Comparison of ENCODE assay signal across 8 cellular contexts in genomic region chr7:92179393-92179924, GRCh38. TPM values are rescaled to one million over a fixed set of nuclear protein-coding genes. Genes with fewer than 3 reads are reported as not detected.
A peak's percentile ranks its signal among the peaks of the same experiment; 100 is the strongest.
DNase-seq lines count a peak whose midpoint lies in the region; ATAC-seq and TF ChIP-seq lines count a peak whose summit lies in the region.

No MANE protein-coding gene starts in this region.

- no peak for ATAC-seq in activated naive CD8-positive, alpha-beta T cell treated with anti-CD3 and anti-CD28 coated beads, Interleukin-2, amount 50 U/mL, for 24 hours
- ATAC-seq in HG03520 (IDR thresholded peaks at IDR 0.05; ENCODE audit: unreplicated experiment) = no peak

- H3K36me3 Mint-ChIP-seq in activated naive CD8-positive, alpha-beta T cell treated with anti-CD3 and anti-CD28 coated beads, Interleukin-2, amount 50 U/mL, for 24 hours (ENCODE audit: low read depth) = no peaks in the 10 kb centered on the region

- H3K27me3 ChIP-seq in BJ (ENCODE audit: control insufficient read depth, insufficient read depth, low read length) = no peaks in the 10 kb centered on the region
- no peaks in the 10 kb centered on the region for H3K27me3 ChIP-seq in hepatocyte

- no peak for TF ChIP-seq CTCF in BJ (IDR thresholded peaks at IDR 0.05; ENCODE audit: insufficient read depth, low read depth, low read length)
- no peak for TF ChIP-seq CTCF in HFF-Myc (IDR thresholded peaks at IDR 0.05; ENCODE audit: low read depth, low read length, missing control alignments)
- no peak for TF ChIP-seq CTCF in hepatocyte (IDR thresholded peaks at IDR 0.05; ENCODE audit: poor library complexity)
- no peak for TF ChIP-seq CTCF in retinal pigment epithelial cell (conservative IDR thresholded peaks at IDR 0.05; ENCODE audit: low read depth, low read length)

- WGBS in hepatocyte (ENCODE audit: low lambda C conversion rate, missing lambda C conversion rate) = 73% methylated on average over 20 of the region's 20 CpGs

- H3K4me3 Mint-ChIP-seq in activated naive CD8-positive, alpha-beta T cell treated with anti-CD3 and anti-CD28 coated beads, Interleukin-2, amount 50 U/mL, for 24 hours = peak overlapping the region; percentile 69

- DNase-seq in BJ (ENCODE audit: low read depth) (no peak), HFF-Myc (ENCODE audit: extremely low read depth, low read depth) (no peak), hepatocyte (ENCODE audit: low spot score) (no peak), retinal pigment epithelial cell (ENCODE audit: low read depth) (no peak), epidermal melanocyte (ENCODE audit: insufficient read length, low spot score) (no peak), NCI-H748 treated with DMSO at 0.1 percent for 48 hours (lab: John Stamatoyannopoulos, UW) (no peak)
- DNase-seq in activated naive CD8-positive, alpha-beta T cell treated with anti-CD3 and anti-CD28 coated beads, Interleukin-2, amount 50 U/mL, for 24 hours = no peak

- H3K9me3 ChIP-seq in hepatocyte (ENCODE audit: low read depth) = no peaks in the 10 kb centered on the region

- no peaks in the 10 kb centered on the region for H3K36me3 ChIP-seq in BJ (ENCODE audit: control insufficient read depth, insufficient read depth, low read length)
- H3K36me3 ChIP-seq in hepatocyte (replicated peaks; ENCODE audit: insufficient read depth, low read depth) = no peaks in the 10 kb centered on the region

- H3K9me2 ChIP-seq in hepatocyte (replicated peaks; ENCODE audit: insufficient read depth) = no peaks in the 10 kb centered on the region

- POLR2A ChIA-PET in BJ (lab: Charles Lee) = no interaction called here

- no peak overlapping the region for H3K27ac Mint-ChIP-seq in activated naive CD8-positive, alpha-beta T cell treated with anti-CD3 and anti-CD28 coated beads, Interleukin-2, amount 50 U/mL, for 24 hours

- H3K9me3 Mint-ChIP-seq in activated naive CD8-positive, alpha-beta T cell treated with anti-CD3 and anti-CD28 coated beads, Interleukin-2, amount 50 U/mL, for 24 hours = no peaks in the 10 kb centered on the region

- CTCF ChIA-PET in BJ (lab: Yijun Ruan, JAX) = interaction anchor here (0.7 to 1.9 kb wide), 19 partner anchors 9 to 282 kb away, joined by 3 to 17 read pairs (median 4); partner anchors contain the start of genes CYP51A1 and GATAD1

- no peaks in the 10 kb centered on the region for H3K4me1 ChIP-seq in hepatocyte (ENCODE audit: insufficient read depth)

- no peaks in the 10 kb centered on the region for H4K20me1 ChIP-seq in hepatocyte (ENCODE audit: insufficient read depth, poor library complexity, severe bottlenecking)

- peak overlapping the region; percentile 62 for H3K27ac ChIP-seq in hepatocyte

- peak overlapping the region; percentile 37 for H3K4me3 ChIP-seq in BJ (ENCODE audit: low read depth, low read length)
- H3K4me3 ChIP-seq in HFF-Myc (replicated peaks; ENCODE audit: low read depth, low read length) = peak overlapping the region; percentile 43
- no peak overlapping the region for H3K4me3 ChIP-seq in hepatocyte
- peak overlapping the region; percentile 62 for H3K4me3 ChIP-seq in retinal pigment epithelial cell (ENCODE audit: low read length)

- no peaks in the 10 kb centered on the region for H3K79me2 ChIP-seq in hepatocyte

- peaks cover 13% of the 10 kb centered on the region for H3K27me3 Mint-ChIP-seq in activated naive CD8-positive, alpha-beta T cell treated with anti-CD3 and anti-CD28 coated beads, Interleukin-2, amount 50 U/mL, for 24 hours

- H2AFZ ChIP-seq in hepatocyte = peak overlapping the region; percentile 90

- peak overlapping the region; percentile 91 for H3K4me2 ChIP-seq in hepatocyte

- H3K4me1 Mint-ChIP-seq in activated naive CD8-positive, alpha-beta T cell treated with anti-CD3 and anti-CD28 coated beads, Interleukin-2, amount 50 U/mL, for 24 hours = peaks cover 6% of the 10 kb centered on the region

RNA-seq across cellular contexts. Expression of gene LRRD1, which starts 0.5 kb away (rescaled TPM):
- polyA plus RNA-seq in BJ (2011; rRNA removed) = 0.06 TPM in 1 of 2 replicates, not detected in the other
- not detected in 2 replicates for polyA minus RNA-seq in BJ (2011; rRNA and poly(A)+ RNA removed)
- 0.08 and 0.77 TPM in 2 replicates for total RNA-seq in hepatocyte
- polyA plus RNA-seq in hepatocyte = not detected in 2 replicates

RNA-seq across cellular contexts. Expression of gene CYP51A1, which starts 45.2 kb away (rescaled TPM):
- 2.2 and 5.8 TPM in 2 replicates for polyA plus RNA-seq in BJ (2011; rRNA removed)
- 3.4 and 6.3 TPM in 2 replicates for polyA minus RNA-seq in BJ (2011; rRNA and poly(A)+ RNA removed)
- 414 and 425 TPM in 2 replicates for total RNA-seq in hepatocyte
- 155 and 200 TPM in 2 replicates for polyA plus RNA-seq in hepatocyte

Comparison
In these comparisons a context has a peak if more than half of its experiments do, and no peak if none do; other contexts are left out.
1. RNA of gene CYP51A1, which starts 45.2 kb away (polyA plus RNA-seq): 155 to 200 TPM in hepatocyte; 2.2 to 5.8 TPM in BJ; every median in the first group is over 10 times any median in the second.